In the genomic region with DNA sequence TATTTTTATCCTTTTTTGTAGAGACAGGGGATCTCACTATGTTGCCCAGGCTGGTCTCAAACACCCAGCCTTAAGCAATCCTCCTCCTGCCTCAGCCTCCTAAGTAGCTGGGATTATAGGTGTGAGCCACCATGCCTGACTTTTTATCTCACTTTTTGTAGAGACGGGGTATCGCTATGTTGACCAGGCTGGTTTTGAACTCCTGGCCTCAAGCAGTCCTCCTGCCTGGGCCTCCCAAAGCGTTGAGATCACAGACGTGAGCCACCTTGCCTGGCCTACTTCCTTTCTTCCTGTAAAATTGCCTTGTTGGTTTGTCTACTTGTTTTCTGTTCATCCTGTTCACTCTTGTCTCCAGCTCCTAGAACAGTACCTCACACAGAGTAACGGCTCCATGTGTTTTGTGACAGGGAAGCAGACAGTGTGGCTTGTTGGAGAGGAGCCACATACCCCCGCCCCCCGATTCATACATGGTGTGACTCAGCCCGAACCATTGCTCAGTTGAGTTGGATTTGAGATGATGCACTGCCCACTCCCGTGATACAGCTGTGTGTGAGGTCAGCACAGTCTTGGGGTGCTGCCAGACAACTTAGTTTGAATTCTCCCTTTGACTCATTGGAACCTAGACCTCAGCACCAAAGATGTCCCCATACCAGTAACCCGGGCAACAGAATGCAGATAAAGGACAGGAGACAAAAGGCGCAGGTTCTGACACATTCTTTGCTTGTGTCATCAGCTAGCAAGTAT, we compare ENCODE assay signal across 1 cellular context.
TF ChIP-seq lines count a peak whose summit lies in the region.

No MANE protein-coding gene starts in this region.

TF ChIP-seq in GM23338, 12 proteins besides CTCF, POLR2A, EP300 and RAD21 (continued from another document):
- TF ChIP-seq, protein P1, sequence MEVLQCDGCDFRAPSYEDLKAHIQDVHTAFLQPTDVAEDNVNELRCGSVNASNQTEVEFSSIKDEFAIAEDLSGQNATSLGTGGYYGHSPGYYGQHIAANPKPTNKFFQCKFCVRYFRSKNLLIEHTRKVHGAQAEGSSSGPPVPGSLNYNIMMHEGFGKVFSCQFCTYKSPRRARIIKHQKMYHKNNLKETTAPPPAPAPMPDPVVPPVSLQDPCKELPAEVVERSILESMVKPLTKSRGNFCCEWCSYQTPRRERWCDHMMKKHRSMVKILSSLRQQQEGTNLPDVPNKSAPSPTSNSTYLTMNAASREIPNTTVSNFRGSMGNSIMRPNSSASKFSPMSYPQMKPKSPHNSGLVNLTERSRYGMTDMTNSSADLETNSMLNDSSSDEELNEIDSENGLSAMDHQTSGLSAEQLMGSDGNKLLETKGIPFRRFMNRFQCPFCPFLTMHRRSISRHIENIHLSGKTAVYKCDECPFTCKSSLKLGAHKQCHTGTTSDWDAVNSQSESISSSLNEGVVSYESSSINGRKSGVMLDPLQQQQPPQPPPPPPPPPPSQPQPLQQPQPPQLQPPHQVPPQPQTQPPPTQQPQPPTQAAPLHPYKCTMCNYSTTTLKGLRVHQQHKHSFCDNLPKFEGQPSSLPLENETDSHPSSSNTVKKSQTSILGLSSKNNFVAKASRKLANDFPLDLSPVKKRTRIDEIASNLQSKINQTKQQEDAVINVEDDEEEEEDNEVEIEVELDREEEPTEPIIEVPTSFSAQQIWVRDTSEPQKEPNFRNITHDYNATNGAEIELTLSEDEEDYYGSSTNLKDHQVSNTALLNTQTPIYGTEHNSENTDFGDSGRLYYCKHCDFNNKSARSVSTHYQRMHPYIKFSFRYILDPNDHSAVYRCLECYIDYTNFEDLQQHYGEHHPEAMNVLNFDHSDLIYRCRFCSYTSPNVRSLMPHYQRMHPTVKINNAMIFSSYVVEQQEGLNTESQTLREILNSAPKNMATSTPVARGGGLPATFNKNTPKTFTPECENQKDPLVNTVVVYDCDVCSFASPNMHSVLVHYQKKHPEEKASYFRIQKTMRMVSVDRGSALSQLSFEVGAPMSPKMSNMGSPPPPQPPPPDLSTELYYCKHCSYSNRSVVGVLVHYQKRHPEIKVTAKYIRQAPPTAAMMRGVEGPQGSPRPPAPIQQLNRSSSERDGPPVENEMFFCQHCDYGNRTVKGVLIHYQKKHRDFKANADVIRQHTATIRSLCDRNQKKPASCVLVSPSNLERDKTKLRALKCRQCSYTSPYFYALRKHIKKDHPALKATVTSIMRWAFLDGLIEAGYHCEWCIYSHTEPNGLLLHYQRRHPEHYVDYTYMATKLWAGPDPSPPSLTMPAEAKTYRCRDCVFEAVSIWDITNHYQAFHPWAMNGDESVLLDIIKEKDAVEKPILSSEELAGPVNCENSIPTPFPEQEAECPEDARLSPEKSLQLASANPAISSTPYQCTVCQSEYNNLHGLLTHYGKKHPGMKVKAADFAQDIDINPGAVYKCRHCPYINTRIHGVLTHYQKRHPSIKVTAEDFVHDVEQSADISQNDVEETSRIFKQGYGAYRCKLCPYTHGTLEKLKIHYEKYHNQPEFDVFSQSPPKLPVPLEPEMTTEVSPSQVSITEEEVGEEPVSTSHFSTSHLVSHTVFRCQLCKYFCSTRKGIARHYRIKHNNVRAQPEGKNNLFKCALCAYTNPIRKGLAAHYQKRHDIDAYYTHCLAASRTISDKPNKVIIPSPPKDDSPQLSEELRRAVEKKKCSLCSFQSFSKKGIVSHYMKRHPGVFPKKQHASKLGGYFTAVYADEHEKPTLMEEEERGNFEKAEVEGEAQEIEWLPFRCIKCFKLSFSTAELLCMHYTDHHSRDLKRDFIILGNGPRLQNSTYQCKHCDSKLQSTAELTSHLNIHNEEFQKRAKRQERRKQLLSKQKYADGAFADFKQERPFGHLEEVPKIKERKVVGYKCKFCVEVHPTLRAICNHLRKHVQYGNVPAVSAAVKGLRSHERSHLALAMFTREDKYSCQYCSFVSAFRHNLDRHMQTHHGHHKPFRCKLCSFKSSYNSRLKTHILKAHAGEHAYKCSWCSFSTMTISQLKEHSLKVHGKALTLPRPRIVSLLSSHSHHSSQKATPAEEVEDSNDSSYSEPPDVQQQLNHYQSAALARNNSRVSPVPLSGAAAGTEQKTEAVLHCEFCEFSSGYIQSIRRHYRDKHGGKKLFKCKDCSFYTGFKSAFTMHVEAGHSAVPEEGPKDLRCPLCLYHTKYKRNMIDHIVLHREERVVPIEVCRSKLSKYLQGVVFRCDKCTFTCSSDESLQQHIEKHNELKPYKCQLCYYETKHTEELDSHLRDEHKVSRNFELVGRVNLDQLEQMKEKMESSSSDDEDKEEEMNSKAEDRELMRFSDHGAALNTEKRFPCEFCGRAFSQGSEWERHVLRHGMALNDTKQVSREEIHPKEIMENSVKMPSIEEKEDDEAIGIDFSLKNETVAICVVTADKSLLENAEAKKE (CRISPR knock-in tag; IDR thresholded peaks at IDR 0.05): no peak
- TF ChIP-seq NANOG (IDR thresholded peaks at IDR 0.05; ENCODE audit: borderline replicate concordance) (no peak), ZNF114 (CRISPR knock-in tag; IDR thresholded peaks at IDR 0.05) (no peak), STAT1 (IDR thresholded peaks at IDR 0.05; ENCODE audit: unreplicated experiment) (no peak), EZH2 (IDR thresholded peaks at IDR 0.05; ENCODE audit: low read depth, unreplicated experiment) (no peak)
- TF ChIP-seq, protein P2, sequence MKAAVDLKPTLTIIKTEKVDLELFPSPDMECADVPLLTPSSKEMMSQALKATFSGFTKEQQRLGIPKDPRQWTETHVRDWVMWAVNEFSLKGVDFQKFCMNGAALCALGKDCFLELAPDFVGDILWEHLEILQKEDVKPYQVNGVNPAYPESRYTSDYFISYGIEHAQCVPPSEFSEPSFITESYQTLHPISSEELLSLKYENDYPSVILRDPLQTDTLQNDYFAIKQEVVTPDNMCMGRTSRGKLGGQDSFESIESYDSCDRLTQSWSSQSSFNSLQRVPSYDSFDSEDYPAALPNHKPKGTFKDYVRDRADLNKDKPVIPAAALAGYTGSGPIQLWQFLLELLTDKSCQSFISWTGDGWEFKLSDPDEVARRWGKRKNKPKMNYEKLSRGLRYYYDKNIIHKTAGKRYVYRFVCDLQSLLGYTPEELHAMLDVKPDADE (IDR thresholded peaks at IDR 0.05): no peak
